ENCODE assay signal across 1 cellular context in the genomic region with DNA sequence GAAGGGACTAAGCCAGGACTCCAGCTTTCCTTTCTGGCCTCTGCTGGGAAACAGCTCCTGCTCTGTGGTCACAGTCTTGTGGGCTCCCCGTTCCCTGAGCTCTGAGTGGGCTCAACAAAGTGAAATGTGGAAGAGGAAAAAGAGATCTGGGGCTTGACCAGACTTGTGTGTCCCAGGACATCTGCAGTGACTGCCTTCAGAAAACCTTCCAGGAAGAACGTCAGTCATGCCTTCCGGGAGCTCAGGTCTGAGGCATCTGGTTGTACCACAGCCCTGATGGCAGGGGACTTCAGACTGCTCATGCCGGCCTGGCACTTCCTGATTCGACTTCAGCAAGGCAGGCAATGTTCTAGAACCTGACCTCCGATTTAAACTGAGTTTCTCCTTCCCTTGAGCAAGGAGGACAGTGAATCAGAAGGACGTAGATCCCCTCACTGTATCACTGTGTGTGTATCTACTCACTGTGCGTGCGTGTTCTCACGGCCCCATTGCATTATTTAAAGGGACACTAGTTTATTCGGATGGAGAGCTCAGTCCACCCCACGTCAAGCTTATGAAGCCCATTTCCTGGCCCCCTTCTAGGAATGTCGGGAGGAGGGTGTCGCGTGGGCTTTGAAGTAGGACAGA.
TF ChIP-seq lines count a peak whose summit lies in the region.

No MANE protein-coding gene starts in this region.

TF ChIP-seq in HepG2, 621 proteins besides CTCF, POLR2A, EP300 and RAD21 (continued from another document and continues in another):
- TF ChIP-seq ZNF589 (CRISPR knock-in tag; conservative IDR thresholded peaks at IDR 0.05) (no peak), ZBTB38 (CRISPR knock-in tag; IDR thresholded peaks at IDR 0.05) (no peak), RFX3 (CRISPR knock-in tag; IDR thresholded peaks at IDR 0.05) (no peak), TEAD2 (CRISPR knock-in tag; IDR thresholded peaks at IDR 0.05) (no peak), ZNF224 (CRISPR knock-in tag; IDR thresholded peaks at IDR 0.05) (no peak), TMF1 (CRISPR knock-in tag; IDR thresholded peaks at IDR 0.05; ENCODE audit: low read depth) (no peak), FOSL2 (CRISPR knock-in tag; IDR thresholded peaks at IDR 0.05) (no peak; the same call in 1 of the 2 replicates), ZNF333 (CRISPR knock-in tag; IDR thresholded peaks at IDR 0.05; ENCODE audit: borderline replicate concordance) (peak; percentile 11; the same call in 1 of the 2 replicates), ZNF501 (CRISPR knock-in tag; IDR thresholded peaks at IDR 0.05) (no peak), ETV5 (CRISPR knock-in tag; IDR thresholded peaks at IDR 0.05; ENCODE audit: borderline replicate concordance) (no peak), ZZZ3 (CRISPR knock-in tag; IDR thresholded peaks at IDR 0.05; ENCODE audit: borderline replicate concordance) (no peak), SOX5 (CRISPR knock-in tag; IDR thresholded peaks at IDR 0.05; ENCODE audit: borderline replicate concordance) (0 out of 2 replicates have a peak, but pooled peaks have one; percentile 6), NR3C1 (CRISPR knock-in tag; IDR thresholded peaks at IDR 0.05) (no peak), SRSF1 (optimal IDR thresholded peaks at IDR 0.05; ENCODE audit: low read depth, low read length) (no peak), ZNF724P (CRISPR knock-in tag; IDR thresholded peaks at IDR 0.05; ENCODE audit: borderline replicate concordance) (0 out of 2 replicates have a peak, but pooled peaks have one; percentile 42), ZNF644 (CRISPR knock-in tag; IDR thresholded peaks at IDR 0.05; ENCODE audit: low read depth) (no peak), HNF4A (CRISPR knock-in tag; IDR thresholded peaks at IDR 0.05) (no peak), THYN1 (CRISPR knock-in tag; IDR thresholded peaks at IDR 0.05; ENCODE audit: borderline replicate concordance, low read depth) (no peak), ZNF17 (CRISPR knock-in tag; IDR thresholded peaks at IDR 0.05) (no peak), KDM3A (CRISPR knock-in tag; IDR thresholded peaks at IDR 0.05; ENCODE audit: low read depth) (no peak), ZNF747 (CRISPR knock-in tag; IDR thresholded peaks at IDR 0.05; ENCODE audit: borderline replicate concordance) (no peak), SALL1 (CRISPR knock-in tag; IDR thresholded peaks at IDR 0.05) (peak; percentile 40; the same call in 1 of the 2 replicates), CHCHD3 (CRISPR knock-in tag; IDR thresholded peaks at IDR 0.05) (no peak), SOX6 (IDR thresholded peaks at IDR 0.05) (no peak), SOX6 (CRISPR knock-in tag; IDR thresholded peaks at IDR 0.05) (no peak), ELF3 (CRISPR knock-in tag; IDR thresholded peaks at IDR 0.05) (no peak), EHMT2 (IDR thresholded peaks at IDR 0.05; ENCODE audit: borderline replicate concordance, low read depth, low read length) (no peak), NFE2L2 (IDR thresholded peaks at IDR 0.05; ENCODE audit: low read length) (no peak), PAX8 (CRISPR knock-in tag; IDR thresholded peaks at IDR 0.05; ENCODE audit: borderline replicate concordance) (no peak), JUND (CRISPR knock-in tag; IDR thresholded peaks at IDR 0.05) (no peak)
- TF ChIP-seq, protein P1, sequence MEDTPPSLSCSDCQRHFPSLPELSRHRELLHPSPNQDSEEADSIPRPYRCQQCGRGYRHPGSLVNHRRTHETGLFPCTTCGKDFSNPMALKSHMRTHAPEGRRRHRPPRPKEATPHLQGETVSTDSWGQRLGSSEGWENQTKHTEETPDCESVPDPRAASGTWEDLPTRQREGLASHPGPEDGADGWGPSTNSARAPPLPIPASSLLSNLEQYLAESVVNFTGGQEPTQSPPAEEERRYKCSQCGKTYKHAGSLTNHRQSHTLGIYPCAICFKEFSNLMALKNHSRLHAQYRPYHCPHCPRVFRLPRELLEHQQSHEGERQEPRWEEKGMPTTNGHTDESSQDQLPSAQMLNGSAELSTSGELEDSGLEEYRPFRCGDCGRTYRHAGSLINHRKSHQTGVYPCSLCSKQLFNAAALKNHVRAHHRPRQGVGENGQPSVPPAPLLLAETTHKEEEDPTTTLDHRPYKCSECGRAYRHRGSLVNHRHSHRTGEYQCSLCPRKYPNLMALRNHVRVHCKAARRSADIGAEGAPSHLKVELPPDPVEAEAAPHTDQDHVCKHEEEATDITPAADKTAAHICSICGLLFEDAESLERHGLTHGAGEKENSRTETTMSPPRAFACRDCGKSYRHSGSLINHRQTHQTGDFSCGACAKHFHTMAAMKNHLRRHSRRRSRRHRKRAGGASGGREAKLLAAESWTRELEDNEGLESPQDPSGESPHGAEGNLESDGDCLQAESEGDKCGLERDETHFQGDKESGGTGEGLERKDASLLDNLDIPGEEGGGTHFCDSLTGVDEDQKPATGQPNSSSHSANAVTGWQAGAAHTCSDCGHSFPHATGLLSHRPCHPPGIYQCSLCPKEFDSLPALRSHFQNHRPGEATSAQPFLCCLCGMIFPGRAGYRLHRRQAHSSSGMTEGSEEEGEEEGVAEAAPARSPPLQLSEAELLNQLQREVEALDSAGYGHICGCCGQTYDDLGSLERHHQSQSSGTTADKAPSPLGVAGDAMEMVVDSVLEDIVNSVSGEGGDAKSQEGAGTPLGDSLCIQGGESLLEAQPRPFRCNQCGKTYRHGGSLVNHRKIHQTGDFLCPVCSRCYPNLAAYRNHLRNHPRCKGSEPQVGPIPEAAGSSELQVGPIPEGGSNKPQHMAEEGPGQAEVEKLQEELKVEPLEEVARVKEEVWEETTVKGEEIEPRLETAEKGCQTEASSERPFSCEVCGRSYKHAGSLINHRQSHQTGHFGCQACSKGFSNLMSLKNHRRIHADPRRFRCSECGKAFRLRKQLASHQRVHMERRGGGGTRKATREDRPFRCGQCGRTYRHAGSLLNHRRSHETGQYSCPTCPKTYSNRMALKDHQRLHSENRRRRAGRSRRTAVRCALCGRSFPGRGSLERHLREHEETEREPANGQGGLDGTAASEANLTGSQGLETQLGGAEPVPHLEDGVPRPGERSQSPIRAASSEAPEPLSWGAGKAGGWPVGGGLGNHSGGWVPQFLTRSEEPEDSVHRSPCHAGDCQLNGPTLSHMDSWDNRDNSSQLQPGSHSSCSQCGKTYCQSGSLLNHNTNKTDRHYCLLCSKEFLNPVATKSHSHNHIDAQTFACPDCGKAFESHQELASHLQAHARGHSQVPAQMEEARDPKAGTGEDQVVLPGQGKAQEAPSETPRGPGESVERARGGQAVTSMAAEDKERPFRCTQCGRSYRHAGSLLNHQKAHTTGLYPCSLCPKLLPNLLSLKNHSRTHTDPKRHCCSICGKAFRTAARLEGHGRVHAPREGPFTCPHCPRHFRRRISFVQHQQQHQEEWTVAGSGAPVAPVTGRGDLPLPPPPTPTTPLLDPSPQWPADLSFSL (CRISPR knock-in tag; IDR thresholded peaks at IDR 0.05), result no peak
- TF ChIP-seq, protein P2, sequence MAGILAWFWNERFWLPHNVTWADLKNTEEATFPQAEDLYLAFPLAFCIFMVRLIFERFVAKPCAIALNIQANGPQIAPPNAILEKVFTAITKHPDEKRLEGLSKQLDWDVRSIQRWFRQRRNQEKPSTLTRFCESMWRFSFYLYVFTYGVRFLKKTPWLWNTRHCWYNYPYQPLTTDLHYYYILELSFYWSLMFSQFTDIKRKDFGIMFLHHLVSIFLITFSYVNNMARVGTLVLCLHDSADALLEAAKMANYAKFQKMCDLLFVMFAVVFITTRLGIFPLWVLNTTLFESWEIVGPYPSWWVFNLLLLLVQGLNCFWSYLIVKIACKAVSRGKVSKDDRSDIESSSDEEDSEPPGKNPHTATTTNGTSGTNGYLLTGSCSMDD (CRISPR knock-in tag; IDR thresholded peaks at IDR 0.05), result no peak
- TF ChIP-seq, protein P3, sequence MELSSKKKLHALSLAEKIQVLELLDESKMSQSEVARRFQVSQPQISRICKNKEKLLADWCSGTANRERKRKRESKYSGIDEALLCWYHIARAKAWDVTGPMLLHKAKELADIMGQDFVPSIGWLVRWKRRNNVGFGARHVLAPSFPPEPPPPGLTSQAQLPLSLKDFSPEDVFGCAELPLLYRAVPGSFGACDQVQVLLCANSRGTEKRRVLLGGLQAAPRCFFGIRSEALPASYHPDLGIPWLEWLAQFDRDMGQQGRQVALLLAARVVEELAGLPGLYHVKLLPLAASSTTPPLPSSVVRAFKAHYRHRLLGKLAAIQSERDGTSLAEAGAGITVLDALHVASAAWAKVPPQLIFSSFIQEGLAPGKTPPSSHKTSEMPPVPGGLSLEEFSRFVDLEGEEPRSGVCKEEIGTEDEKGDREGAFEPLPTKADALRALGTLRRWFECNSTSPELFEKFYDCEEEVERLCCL (CRISPR knock-in tag; IDR thresholded peaks at IDR 0.05; ENCODE audit: borderline replicate concordance), result 0 out of 2 replicates have a peak, but pooled peaks have one; percentile 50
- TF ChIP-seq, protein P4, sequence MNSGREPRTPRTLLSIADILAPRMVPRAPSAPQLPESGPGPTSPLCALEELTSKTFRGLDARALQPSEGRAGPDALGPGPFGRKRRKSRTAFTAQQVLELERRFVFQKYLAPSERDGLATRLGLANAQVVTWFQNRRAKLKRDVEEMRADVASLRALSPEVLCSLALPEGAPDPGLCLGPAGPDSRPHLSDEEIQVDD (CRISPR knock-in tag; IDR thresholded peaks at IDR 0.05; ENCODE audit: borderline replicate concordance), result no peak
- TF ChIP-seq, protein P5, sequence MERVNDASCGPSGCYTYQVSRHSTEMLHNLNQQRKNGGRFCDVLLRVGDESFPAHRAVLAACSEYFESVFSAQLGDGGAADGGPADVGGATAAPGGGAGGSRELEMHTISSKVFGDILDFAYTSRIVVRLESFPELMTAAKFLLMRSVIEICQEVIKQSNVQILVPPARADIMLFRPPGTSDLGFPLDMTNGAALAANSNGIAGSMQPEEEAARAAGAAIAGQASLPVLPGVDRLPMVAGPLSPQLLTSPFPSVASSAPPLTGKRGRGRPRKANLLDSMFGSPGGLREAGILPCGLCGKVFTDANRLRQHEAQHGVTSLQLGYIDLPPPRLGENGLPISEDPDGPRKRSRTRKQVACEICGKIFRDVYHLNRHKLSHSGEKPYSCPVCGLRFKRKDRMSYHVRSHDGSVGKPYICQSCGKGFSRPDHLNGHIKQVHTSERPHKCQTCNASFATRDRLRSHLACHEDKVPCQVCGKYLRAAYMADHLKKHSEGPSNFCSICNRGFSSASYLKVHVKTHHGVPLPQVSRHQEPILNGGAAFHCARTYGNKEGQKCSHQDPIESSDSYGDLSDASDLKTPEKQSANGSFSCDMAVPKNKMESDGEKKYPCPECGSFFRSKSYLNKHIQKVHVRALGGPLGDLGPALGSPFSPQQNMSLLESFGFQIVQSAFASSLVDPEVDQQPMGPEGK (CRISPR knock-in tag; IDR thresholded peaks at IDR 0.05), result no peak; the same call in 1 of the 2 replicates
- TF ChIP-seq, protein P6, sequence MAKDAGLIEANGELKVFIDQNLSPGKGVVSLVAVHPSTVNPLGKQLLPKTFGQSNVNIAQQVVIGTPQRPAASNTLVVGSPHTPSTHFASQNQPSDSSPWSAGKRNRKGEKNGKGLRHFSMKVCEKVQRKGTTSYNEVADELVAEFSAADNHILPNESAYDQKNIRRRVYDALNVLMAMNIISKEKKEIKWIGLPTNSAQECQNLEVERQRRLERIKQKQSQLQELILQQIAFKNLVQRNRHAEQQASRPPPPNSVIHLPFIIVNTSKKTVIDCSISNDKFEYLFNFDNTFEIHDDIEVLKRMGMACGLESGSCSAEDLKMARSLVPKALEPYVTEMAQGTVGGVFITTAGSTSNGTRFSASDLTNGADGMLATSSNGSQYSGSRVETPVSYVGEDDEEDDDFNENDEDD (CRISPR knock-in tag; IDR thresholded peaks at IDR 0.05; ENCODE audit: borderline replicate concordance), result no peak
- TF ChIP-seq, protein P7, sequence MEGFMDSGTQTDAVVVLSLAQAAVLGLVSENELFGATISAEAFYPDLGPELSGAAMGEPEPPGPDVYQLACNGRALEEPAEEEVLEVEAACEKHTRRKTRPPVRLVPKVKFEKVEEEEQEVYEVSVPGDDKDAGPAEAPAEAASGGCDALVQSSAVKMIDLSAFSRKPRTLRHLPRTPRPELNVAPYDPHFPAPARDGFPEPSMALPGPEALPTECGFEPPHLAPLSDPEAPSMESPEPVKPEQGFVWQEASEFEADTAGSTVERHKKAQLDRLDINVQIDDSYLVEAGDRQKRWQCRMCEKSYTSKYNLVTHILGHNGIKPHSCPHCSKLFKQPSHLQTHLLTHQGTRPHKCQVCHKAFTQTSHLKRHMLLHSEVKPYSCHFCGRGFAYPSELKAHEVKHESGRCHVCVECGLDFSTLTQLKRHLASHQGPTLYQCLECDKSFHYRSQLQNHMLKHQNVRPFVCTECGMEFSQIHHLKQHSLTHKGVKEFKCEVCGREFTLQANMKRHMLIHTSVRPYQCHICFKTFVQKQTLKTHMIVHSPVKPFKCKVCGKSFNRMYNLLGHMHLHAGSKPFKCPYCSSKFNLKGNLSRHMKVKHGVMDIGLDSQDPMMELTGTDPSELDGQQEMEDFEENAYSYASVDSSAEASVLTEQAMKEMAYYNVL (CRISPR knock-in tag; IDR thresholded peaks at IDR 0.05; ENCODE audit: borderline replicate concordance), result no peak
- TF ChIP-seq, protein P8, sequence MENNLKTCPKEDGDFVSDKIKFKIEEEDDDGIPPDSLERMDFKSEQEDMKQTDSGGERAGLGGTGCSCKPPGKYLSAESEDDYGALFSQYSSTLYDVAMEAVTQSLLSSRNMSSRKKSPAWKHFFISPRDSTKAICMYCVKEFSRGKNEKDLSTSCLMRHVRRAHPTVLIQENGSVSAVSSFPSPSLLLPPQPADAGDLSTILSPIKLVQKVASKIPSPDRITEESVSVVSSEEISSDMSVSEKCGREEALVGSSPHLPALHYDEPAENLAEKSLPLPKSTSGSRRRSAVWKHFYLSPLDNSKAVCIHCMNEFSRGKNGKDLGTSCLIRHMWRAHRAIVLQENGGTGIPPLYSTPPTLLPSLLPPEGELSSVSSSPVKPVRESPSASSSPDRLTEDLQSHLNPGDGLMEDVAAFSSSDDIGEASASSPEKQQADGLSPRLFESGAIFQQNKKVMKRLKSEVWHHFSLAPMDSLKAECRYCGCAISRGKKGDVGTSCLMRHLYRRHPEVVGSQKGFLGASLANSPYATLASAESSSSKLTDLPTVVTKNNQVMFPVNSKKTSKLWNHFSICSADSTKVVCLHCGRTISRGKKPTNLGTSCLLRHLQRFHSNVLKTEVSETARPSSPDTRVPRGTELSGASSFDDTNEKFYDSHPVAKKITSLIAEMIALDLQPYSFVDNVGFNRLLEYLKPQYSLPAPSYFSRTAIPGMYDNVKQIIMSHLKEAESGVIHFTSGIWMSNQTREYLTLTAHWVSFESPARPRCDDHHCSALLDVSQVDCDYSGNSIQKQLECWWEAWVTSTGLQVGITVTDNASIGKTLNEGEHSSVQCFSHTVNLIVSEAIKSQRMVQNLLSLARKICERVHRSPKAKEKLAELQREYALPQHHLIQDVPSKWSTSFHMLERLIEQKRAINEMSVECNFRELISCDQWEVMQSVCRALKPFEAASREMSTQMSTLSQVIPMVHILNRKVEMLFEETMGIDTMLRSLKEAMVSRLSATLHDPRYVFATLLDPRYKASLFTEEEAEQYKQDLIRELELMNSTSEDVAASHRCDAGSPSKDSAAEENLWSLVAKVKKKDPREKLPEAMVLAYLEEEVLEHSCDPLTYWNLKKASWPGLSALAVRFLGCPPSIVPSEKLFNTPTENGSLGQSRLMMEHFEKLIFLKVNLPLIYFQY (CRISPR knock-in tag; IDR thresholded peaks at IDR 0.05; ENCODE audit: borderline replicate concordance), result no peak
